In the genomic region with DNA sequence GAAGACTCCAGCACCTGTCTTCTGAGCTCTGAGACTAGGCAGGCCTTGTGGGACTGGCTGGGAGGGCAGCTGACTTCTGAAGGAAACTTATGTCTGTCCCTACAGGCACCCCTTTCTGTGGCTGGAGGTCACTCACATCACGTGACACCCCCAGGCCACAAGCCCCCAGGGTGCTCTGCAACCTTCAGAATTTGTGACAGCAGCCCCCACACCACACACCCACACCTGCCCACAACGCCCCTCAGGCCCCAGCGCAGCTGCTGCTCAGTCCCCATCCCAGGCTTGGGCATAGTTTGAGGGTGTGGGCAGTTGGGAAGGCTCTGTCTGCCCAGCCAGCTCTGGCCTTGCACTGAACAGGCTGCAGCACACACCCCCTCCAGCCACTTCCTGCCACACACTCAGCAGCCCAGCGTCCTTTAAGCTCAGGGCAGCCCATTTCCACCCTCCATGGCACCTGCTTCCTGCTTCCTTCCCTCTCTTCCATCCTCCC, we compare ENCODE assay signal across 22 cellular contexts.
DNase-seq lines count a peak whose midpoint lies in the region; ATAC-seq and TF ChIP-seq lines count a peak whose summit lies in the region.
"Had no signal": no experiment of that assay in that cellular context is flagged by ENCODE, and none has a peak within 500 bp of the region (broad histone marks: within the 10 kb centered on the region; RNA-seq: fewer than 3 reads in every experiment).

No MANE protein-coding gene starts in this region.

- H3K36me3 ChIP-seq in mucosa of descending colon (ENCODE audit: low read depth): no peaks in the 10 kb centered on the region
- H3K36me3 ChIP-seq: left lung had no signal

- ATAC-seq in mucosa of descending colon (no peak), GM18858 (IDR thresholded peaks at IDR 0.05; ENCODE audit: unreplicated experiment) (no peak)
- ATAC-seq: left lung had no signal

- no peak overlapping the region for H3K27ac Mint-ChIP-seq in osteocyte (ENCODE audit: unreplicated experiment)
- H3K27ac Mint-ChIP-seq: activated CD4-positive, alpha-beta memory T cell treated with anti-CD3 and anti-CD28 coated beads, Interleukin-2, amount 10 ng/mL, durations not matched to agents 7 days and 5 days had no signal

- H3K27me3 Mint-ChIP-seq in osteocyte (ENCODE audit: unreplicated experiment): peaks cover 38% of the 10 kb centered on the region

- no peak for TF ChIP-seq CTCF in osteocyte (IDR thresholded peaks at IDR 0.05)
- no peak for TF ChIP-seq CTCF in mucosa of descending colon (IDR thresholded peaks at IDR 0.05)

- DNase-seq in DMS153 (lab: John Stamatoyannopoulos, UW) (peak; percentile 7), DMS153 treated with DMSO at 0.1 percent for 48 hours (lab: John Stamatoyannopoulos, UW; ENCODE audit: unreplicated experiment) (no peak), HT1080 (ENCODE audit: low read depth) (peak; percentile 20), ecto neural progenitor cell (ENCODE audit: low spot score) (peak; percentile 45), osteocyte (ENCODE audit: extremely low spot score, unreplicated experiment) (peak; percentile 75), NCI-H526 treated with DMSO at 0.1 percent for 48 hours (lab: John Stamatoyannopoulos, UW) (no peak), mucosa of descending colon (no peak)
- DNase-seq: activated CD4-positive, alpha-beta memory T cell treated with anti-CD3 and anti-CD28 coated beads, Interleukin-2, amount 10 ng/mL, durations not matched to agents 7 days and 5 days; activated naive CD4-positive, alpha-beta T cell treated with anti-CD3 and anti-CD28 coated beads, Interleukin-2, amount 50 U/mL, for 16 hours; AML-193; caudate nucleus; COR-L47; EL; left lung; NCI-H1694 treated with DMSO at 0.1 percent for 48 hours; NCI-H2171 treated with DMSO at 0.1 percent for 48 hours; NCI-H524 treated with DMSO at 0.1 percent for 48 hours; stimulated activated CD4-positive, alpha-beta T cell treated with anti-CD3 and anti-CD28 coated beads, Interleukin-4, amount 100 ng/mL, for 1 hour; stimulated activated naive CD4-positive, alpha-beta T cell; T1000 had no signal

- intact Hi-C loops in mucosa of descending colon (cut with DNase I, micrococcal nuclease): no loop called here

- no peaks in the 10 kb centered on the region for H3K9me3 Mint-ChIP-seq in osteocyte (ENCODE audit: unreplicated experiment)
- H3K9me3 Mint-ChIP-seq: activated CD4-positive, alpha-beta memory T cell treated with anti-CD3 and anti-CD28 coated beads, Interleukin-2, amount 10 ng/mL, durations not matched to agents 7 days and 5 days had no signal

- no peaks in the 10 kb centered on the region for H3K4me1 ChIP-seq in mucosa of descending colon (ENCODE audit: low read depth)
- H3K4me1 ChIP-seq: left lung had no signal

- no peak overlapping the region for H3K4me3 ChIP-seq in mucosa of descending colon
- H3K4me3 ChIP-seq: left lung, smooth muscle cell had no signal

- H3K9me3 ChIP-seq in mucosa of descending colon: no peaks in the 10 kb centered on the region
- H3K9me3 ChIP-seq: left lung had no signal

- H3K4me1 Mint-ChIP-seq in osteocyte (ENCODE audit: unreplicated experiment): no peaks in the 10 kb centered on the region

- no peak overlapping the region for H3K4me3 Mint-ChIP-seq in osteocyte (ENCODE audit: unreplicated experiment)
- H3K4me3 Mint-ChIP-seq: activated CD4-positive, alpha-beta memory T cell treated with anti-CD3 and anti-CD28 coated beads, Interleukin-2, amount 10 ng/mL, durations not matched to agents 7 days and 5 days had no signal

- H3K36me3 Mint-ChIP-seq in osteocyte (ENCODE audit: unreplicated experiment): no peaks in the 10 kb centered on the region

Comparison
In these comparisons a context has a peak if more than half of its experiments do, and no peak if none do; other contexts are left out.
1. DNase-seq: peak in DMS153 (single experiment), HT1080 (single experiment), ecto neural progenitor cell (single experiment) and osteocyte (single experiment); none in DMS153 treated with DMSO at 0.1 percent for 48 hours (single experiment), NCI-H526 treated with DMSO at 0.1 percent for 48 hours (single experiment) and mucosa of descending colon (0 of 3).